Comparison of ENCODE assay signal across 11 cellular contexts in the genomic region with DNA sequence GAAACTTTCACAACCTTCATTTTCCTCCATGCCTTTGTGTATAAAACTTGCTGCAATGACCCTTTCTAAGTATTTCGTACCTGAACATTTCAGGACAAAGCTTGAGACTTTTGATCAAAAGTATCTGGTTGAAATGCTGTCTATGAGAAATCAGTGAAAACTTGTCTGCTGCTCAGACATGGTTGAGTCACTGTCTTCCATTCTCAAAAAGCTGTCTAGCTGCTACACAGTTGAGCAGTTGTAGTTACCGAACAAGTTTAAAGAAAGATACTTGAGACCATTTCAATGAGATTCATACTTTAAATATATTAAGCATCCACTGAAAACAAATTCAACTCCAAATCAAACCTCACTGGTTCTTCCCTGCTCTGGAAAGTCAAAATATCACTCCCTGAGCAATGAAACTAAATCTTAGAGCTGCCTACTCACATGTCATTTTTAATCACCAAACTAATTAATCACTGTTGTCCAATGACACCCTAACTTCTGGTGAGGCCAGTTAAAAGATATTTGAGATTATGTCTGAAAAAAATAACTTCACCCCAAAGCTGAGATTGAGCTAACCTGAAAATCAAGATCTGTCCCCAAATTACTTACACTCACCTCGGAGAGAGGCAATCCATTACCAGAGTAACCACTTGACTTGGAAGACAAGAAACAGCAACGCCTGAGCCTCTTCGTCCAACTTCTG. TPM values are rescaled to one million over a fixed set of nuclear protein-coding genes. Genes with fewer than 3 reads are reported as not detected.
DNase-seq lines count a peak whose midpoint lies in the region; ATAC-seq and TF ChIP-seq lines count a peak whose summit lies in the region.
"Had no signal": no experiment of that assay in that cellular context is flagged by ENCODE, and none has a peak within 500 bp of the region (broad histone marks: within the 10 kb centered on the region; RNA-seq: fewer than 3 reads in every experiment).

No MANE protein-coding gene starts in this region.

- H3K36me3 ChIP-seq in SK-N-MC (ENCODE audit: insufficient read depth, low read length) (peaks cover 8% of the 10 kb centered on the region; the same call in 1 of the 2 replicates), muscle layer of duodenum (ENCODE audit: control insufficient read depth in 1 of 2, insufficient read depth in 2 of 2, low read length in 2 of 2) (no peaks in the 10 kb centered on the region), upper lobe of left lung (peaks cover 0 to 34% (median 0%) of the 10 kb centered on the region in 4 donors)
- H3K36me3 ChIP-seq in CD8-positive, alpha-beta T cell (ENCODE audit: insufficient read depth, low read length) = no peaks in the 10 kb centered on the region

- DNase-seq in SK-N-MC (ENCODE audit: low read depth, low spot score) = no peak
- no peak for DNase-seq in epithelial cell of proximal tubule (ENCODE audit: low read depth)
- no peak for DNase-seq in upper lobe of left lung
- DNase-seq in stimulated activated CD4-positive, alpha-beta T cell treated with anti-CD3 and anti-CD28 coated beads, Interleukin-4, amount 100 ng/mL, for 4 hours = no peak
- no peak for DNase-seq in CD8-positive, alpha-beta T cell
- no peak for DNase-seq in AG20443 (ENCODE audit: low spot score)
- DNase-seq in cerebellum (ENCODE audit: low spot score) = no peak
- DNase-seq: activated CD4-positive, alpha-beta T cell treated with anti-CD3 and anti-CD28 coated beads for 48 hours had no signal

- H3K27ac ChIP-seq in SK-N-MC (peak overlapping the region; percentile 45), muscle layer of duodenum (ENCODE audit: low read length) (peak overlapping the region; percentile 84), upper lobe of left lung (peak overlapping the region; percentile 74 to 91 (median 86))
- H3K27ac ChIP-seq in CD8-positive, alpha-beta T cell (ENCODE audit: low read depth, low read length) = no peak overlapping the region
- H3K27ac ChIP-seq: KMS-11 had no signal

- H3K27me3 ChIP-seq in muscle layer of duodenum (ENCODE audit: low read depth, low read length) (no peaks in the 10 kb centered on the region), upper lobe of left lung (no peaks in the 10 kb centered on the region)
- H3K27me3 ChIP-seq in CD8-positive, alpha-beta T cell (ENCODE audit: insufficient read depth, low read length) = no peaks in the 10 kb centered on the region

- H3K9me3 Mint-ChIP-seq in CD8-positive, alpha-beta T cell = no peaks in the 10 kb centered on the region
- H3K9me3 Mint-ChIP-seq: activated naive CD4-positive, alpha-beta T cell treated with anti-CD3 and anti-CD28 coated beads, Interleukin-2, amount 50 U/mL, for 24 hours had no signal

- intact Hi-C loops in CD8-positive, alpha-beta T cell (cut with DNase I, micrococcal nuclease) = no loop called here

- no peak for TF ChIP-seq POLR2A in upper lobe of left lung (IDR thresholded peaks at IDR 0.05)

- WGBS in upper lobe of left lung, 2 donors = 42 to 48% methylated on average over 5 of the region's 5 CpGs

- CTCF ChIA-PET in CD8-positive, alpha-beta T cell (lab: Charles Lee) = interaction anchor here (1.1 to 1.8 kb wide), 2 partner anchors 13 to 15 kb away, joined by 4 to 7 read pairs; no protein-coding TSS in a partner anchor

- H3K4me1 ChIP-seq in muscle layer of duodenum (ENCODE audit: control insufficient read depth in 1 of 2, insufficient read depth in 2 of 2, low read length in 2 of 2) (peaks cover 8 to 28% of the 10 kb centered on the region in 2 donors), upper lobe of left lung (peaks cover 0 to 5% (median 1%) of the 10 kb centered on the region in 4 donors)
- no peaks in the 10 kb centered on the region for H3K4me1 ChIP-seq in CD8-positive, alpha-beta T cell (ENCODE audit: insufficient read depth, low read length)

- peak in 1 of 2 donors; percentile 41 for ATAC-seq in upper lobe of left lung (ENCODE audit: low FRiP score in 2 of 2)
- no peak for ATAC-seq in CD8-positive, alpha-beta T cell

- H3K4me3 Mint-ChIP-seq in CD8-positive, alpha-beta T cell = no peak overlapping the region
- H3K4me3 Mint-ChIP-seq: activated naive CD4-positive, alpha-beta T cell treated with anti-CD3 and anti-CD28 coated beads, Interleukin-2, amount 50 U/mL, for 24 hours had no signal

- H3K9me3 ChIP-seq in SK-N-MC (ENCODE audit: low read depth, low read length) (no peaks in the 10 kb centered on the region), muscle layer of duodenum (ENCODE audit: control insufficient read depth in 1 of 2, low read length in 2 of 2) (no peaks in the 10 kb centered on the region), upper lobe of left lung (no peaks in the 10 kb centered on the region)
- H3K9me3 ChIP-seq in CD8-positive, alpha-beta T cell (ENCODE audit: low read length) = no peaks in the 10 kb centered on the region

- no peak for TF ChIP-seq CTCF in epithelial cell of proximal tubule (conservative IDR thresholded peaks at IDR 0.05; ENCODE audit: low read depth, low read length)
- TF ChIP-seq CTCF in upper lobe of left lung (IDR thresholded peaks at IDR 0.05) = no peak
- no peak for TF ChIP-seq CTCF in CD8-positive, alpha-beta T cell (IDR thresholded peaks at IDR 0.05)

- H3K4me1 Mint-ChIP-seq in CD8-positive, alpha-beta T cell (ENCODE audit: low read depth) = no peaks in the 10 kb centered on the region
- H3K4me1 Mint-ChIP-seq: activated naive CD4-positive, alpha-beta T cell treated with anti-CD3 and anti-CD28 coated beads, Interleukin-2, amount 50 U/mL, for 24 hours had no signal

- no peaks in the 10 kb centered on the region for H3K36me3 Mint-ChIP-seq in CD8-positive, alpha-beta T cell
- H3K36me3 Mint-ChIP-seq: activated naive CD4-positive, alpha-beta T cell treated with anti-CD3 and anti-CD28 coated beads, Interleukin-2, amount 50 U/mL, for 24 hours had no signal

- H3K27me3 Mint-ChIP-seq in CD8-positive, alpha-beta T cell (ENCODE audit: low read depth) = peaks cover 25% of the 10 kb centered on the region

- POLR2A ChIA-PET in CD8-positive, alpha-beta T cell (lab: Charles Lee) = no interaction called here

- TF ChIP-seq EP300 in upper lobe of left lung (IDR thresholded peaks at IDR 0.05) = no peak

- H3K4me3 ChIP-seq in SK-N-MC = peak overlapping the region; percentile 67
- peak overlapping the region; percentile 29 for H3K4me3 ChIP-seq in epithelial cell of proximal tubule (ENCODE audit: low read depth, low read length)
- H3K4me3 ChIP-seq in muscle layer of duodenum (ENCODE audit: low read depth in 1 of 2, low read length in 2 of 2) = peak overlapping the region; percentile 58 to 78
- H3K4me3 ChIP-seq in upper lobe of left lung = peak overlapping the region; percentile 12 to 58 (median 44)
- no peak overlapping the region for H3K4me3 ChIP-seq in CD8-positive, alpha-beta T cell (ENCODE audit: low read depth, low read length)

- H3K9ac ChIP-seq in SK-N-MC (ENCODE audit: insufficient read length) = no peak overlapping the region
- H3K9ac ChIP-seq: KMS-11 had no signal

- H3K27ac Mint-ChIP-seq in CD8-positive, alpha-beta T cell = no peak overlapping the region
- H3K27ac Mint-ChIP-seq: activated naive CD4-positive, alpha-beta T cell treated with anti-CD3 and anti-CD28 coated beads, Interleukin-2, amount 50 U/mL, for 24 hours had no signal

RNA-seq across cellular contexts. Expression of gene TMEM100, which starts 0.5 kb away (rescaled TPM):
- not detected in 2 replicates for total RNA-seq in epithelial cell of proximal tubule
- total RNA-seq in upper lobe of left lung = 100 to 1,000 TPM in 5 of 6 donors, 10 to 100 TPM in 1; 89.1 to 195 (median 142) TPM
- total RNA-seq in CD8-positive, alpha-beta T cell = not detected
- 11.0 TPM for total RNA-seq in cerebellum

RNA-seq across cellular contexts. Expression of gene PCTP, which starts 28.7 kb away (rescaled TPM):
- 11.4 and 19.5 TPM in 2 replicates for total RNA-seq in epithelial cell of proximal tubule
- 10 to 100 TPM; 13.6 to 28.3 (median 21.9) TPM for total RNA-seq in upper lobe of left lung
- total RNA-seq in CD8-positive, alpha-beta T cell = 1 to 10 TPM in 1 of 2 experiments, under 1 TPM in 1; 0.56 to 1.2 TPM
- 9.1 TPM for total RNA-seq in cerebellum

Comparison
In these comparisons a context has a peak if more than half of its experiments do, and no peak if none do; other contexts are left out.
1. RNA of gene TMEM100, which starts 0.5 kb away (total RNA-seq): 89.1 to 195 TPM in upper lobe of left lung and 11.0 TPM in cerebellum (single experiment); not detected in epithelial cell of proximal tubule and not detected in CD8-positive, alpha-beta T cell; every median in the first group is over 10 times any median in the second.